Comparison of ENCODE assay signal across 38 cellular contexts in the genomic region with DNA sequence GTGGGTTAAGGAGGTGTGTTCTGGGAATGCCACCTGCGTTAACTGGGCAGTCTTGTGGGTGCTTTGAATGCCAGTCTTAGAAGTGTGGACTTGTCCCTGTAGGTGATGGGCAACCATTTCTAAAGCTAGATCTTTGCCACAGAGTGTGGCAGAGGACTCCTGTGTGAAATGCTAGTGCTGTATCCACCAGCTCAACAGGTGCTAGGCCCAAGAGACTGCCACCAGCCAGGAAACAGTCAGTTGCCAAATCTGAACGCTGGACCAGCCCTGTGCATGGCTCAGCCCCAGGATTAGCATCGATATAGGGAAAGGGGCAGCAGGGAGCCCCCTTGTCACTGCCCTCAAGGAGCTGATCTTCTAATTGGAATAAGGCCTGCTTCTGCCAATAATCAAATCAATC. TPM values are rescaled to one million over a fixed set of nuclear protein-coding genes. Genes with fewer than 3 reads are reported as not detected.
"Had no signal": no experiment of that assay in that cellular context is flagged by ENCODE, and none has a peak within 500 bp of the region (broad histone marks: within the 10 kb centered on the region; RNA-seq: fewer than 3 reads in every experiment).

No MANE protein-coding gene starts in this region.

- H3K27ac ChIP-seq: ascending aorta, cardiac muscle cell, VCaP had no signal

- DNase-seq: activated CD4-positive, alpha-beta memory T cell treated with anti-CD3 and anti-CD28 coated beads, Interleukin-2, amount 10 ng/mL, durations not matched to agents 7 days and 5 days; activated CD4-positive, alpha-beta T cell treated with anti-CD3 and anti-CD28 coated beads for 1 hour; activated CD4-positive, alpha-beta T cell treated with anti-CD3 and anti-CD28 coated beads for 36 hours; activated CD4-positive, alpha-beta T cell treated with anti-CD3 and anti-CD28 coated beads for 48 hours; activated CD4-positive, alpha-beta T cell treated with anti-CD3 and anti-CD28 coated beads, Interleukin-2, amount 10 ng/mL, durations not matched to agents 7 days and 5 days; activated CD4-positive, alpha-beta T cell treated with anti-CD3 and anti-CD28 coated beads, Interleukin-2, amount 50 U/mL, for 48 hours; activated CD4-positive, CD25-positive, alpha-beta regulatory T cell; activated CD8-positive, alpha-beta memory T cell treated with anti-CD3 and anti-CD28 coated beads for 24 hours; activated CD8-positive, alpha-beta memory T cell treated with anti-CD3 and anti-CD28 coated beads, Interleukin-2, amount 10 ng/mL, durations not matched to agents 7 days and 5 days; activated CD8-positive, alpha-beta memory T cell treated with anti-CD3 and anti-CD28 coated beads, Interleukin-2, amount 50 U/mL, for 48 hours; activated CD8-positive, alpha-beta T cell treated with anti-CD3 and anti-CD28 coated beads, Interleukin-2, amount 10 ng/mL, durations not matched to agents 7 days and 5 days; activated effector memory CD4-positive, alpha-beta T cell treated with Interleukin-2 at 50 U/mL for 16 hours; activated gamma-delta T cell; activated naive CD4-positive, alpha-beta T cell treated with anti-CD3 and anti-CD28 coated beads, Interleukin-2, amount 10 ng/mL, durations not matched to agents 7 days and 5 days; activated naive CD4-positive, alpha-beta T cell treated with Interleukin-2 at 50 U/mL for 16 hours; activated naive CD8-positive, alpha-beta T cell treated with anti-CD3 and anti-CD28 coated beads, Interleukin-2, amount 10 ng/mL, durations not matched to agents 7 days and 5 days; activated naive CD8-positive, alpha-beta T cell treated with anti-CD3 and anti-CD28 coated beads, Interleukin-2, amount 50 U/mL, for 24 hours; activated T-cell treated with anti-CD3 and anti-CD28 coated beads, Interleukin-2, amount 50 U/mL, for 24 hours; activated T-cell treated with anti-CD3 and anti-CD28 coated beads, Interleukin-2, amount 50 U/mL, for 48 hours; amygdala; anterior cingulate cortex; caudate nucleus; cerebellar nuclear complex; T-helper 1 cell; T-helper 2 cell; T-helper 9 cell had no signal

- H3K4me3 Mint-ChIP-seq: activated CD4-positive, alpha-beta memory T cell treated with anti-CD3 and anti-CD28 coated beads, Interleukin-2, amount 10 ng/mL, durations not matched to agents 7 days and 5 days; activated CD4-positive, alpha-beta T cell treated with anti-CD3 and anti-CD28 coated beads for 36 hours; activated CD4-positive, alpha-beta T cell treated with anti-CD3 and anti-CD28 coated beads, Interleukin-2, amount 10 ng/mL, durations not matched to agents 7 days and 5 days; activated CD8-positive, alpha-beta memory T cell treated with anti-CD3 and anti-CD28 coated beads, Interleukin-2, amount 10 ng/mL, durations not matched to agents 7 days and 5 days; activated CD8-positive, alpha-beta T cell treated with anti-CD3 and anti-CD28 coated beads, Interleukin-2, amount 10 ng/mL, durations not matched to agents 7 days and 5 days; activated naive CD4-positive, alpha-beta T cell treated with anti-CD3 and anti-CD28 coated beads, Interleukin-2, amount 10 ng/mL, durations not matched to agents 7 days and 5 days; activated naive CD4-positive, alpha-beta T cell treated with anti-CD3 and anti-CD28 coated beads, Interleukin-2, amount 50 U/mL, for 24 hours; activated naive CD8-positive, alpha-beta T cell; activated naive CD8-positive, alpha-beta T cell treated with anti-CD3 and anti-CD28 coated beads, Interleukin-2, amount 10 ng/mL, durations not matched to agents 7 days and 5 days; activated naive CD8-positive, alpha-beta T cell treated with anti-CD3 and anti-CD28 coated beads, Interleukin-2, amount 50 U/mL, for 24 hours; activated T-cell treated with anti-CD3 and anti-CD28 coated beads, Interleukin-2, amount 50 U/mL, for 24 hours; brain; central memory CD8-positive, alpha-beta T cell; T-helper 1 cell treated with Interleukin-12 subunit alpha and Interleukin-12 subunit beta and Interleukin-4 antibody, amounts not matched to agents 30 μg/mL and 1 μg/mL, for 36 hours; T-helper 2 cell treated with Interferon-gamma antibody and Interleukin-4, amounts not matched to agents 5 μg/mL and 100 μg/mL, for 36 hours had no signal

- H3K4me1 ChIP-seq: ascending aorta had no signal

- H3K4me3 ChIP-seq: ascending aorta, cardiac muscle cell had no signal

- H3K36me3 Mint-ChIP-seq: activated CD8-positive, alpha-beta memory T cell treated with anti-CD3 and anti-CD28 coated beads, Interleukin-2, amount 10 ng/mL, durations not matched to agents 7 days and 5 days; activated naive CD4-positive, alpha-beta T cell treated with anti-CD3 and anti-CD28 coated beads, Interleukin-2, amount 10 ng/mL, durations not matched to agents 7 days and 5 days; activated naive CD4-positive, alpha-beta T cell treated with anti-CD3 and anti-CD28 coated beads, Interleukin-2, amount 50 U/mL, for 24 hours; activated naive CD8-positive, alpha-beta T cell; activated naive CD8-positive, alpha-beta T cell treated with anti-CD3 and anti-CD28 coated beads, Interleukin-2, amount 10 ng/mL, durations not matched to agents 7 days and 5 days; brain had no signal

- H3K36me3 ChIP-seq: ascending aorta, cardiac muscle cell had no signal

- ATAC-seq: activated CD4-positive, alpha-beta T cell treated with anti-CD3 and anti-CD28 coated beads for 36 hours; activated CD4-positive, CD25-positive, alpha-beta regulatory T cell treated with anti-CD3 and anti-CD28 coated beads, Interleukin-2, amount 50 U/mL, for 24 hours; activated CD8-positive, alpha-beta memory T cell treated with anti-CD3 and anti-CD28 coated beads, Interleukin-2, amount 10 ng/mL, durations not matched to agents 7 days and 5 days; activated CD8-positive, alpha-beta T cell treated with anti-CD3 and anti-CD28 coated beads, Interleukin-2, amount 10 ng/mL, durations not matched to agents 7 days and 5 days; activated naive CD8-positive, alpha-beta T cell treated with anti-CD3 and anti-CD28 coated beads, Interleukin-2, amount 50 U/mL, for 24 hours had no signal

- H3K9me3 ChIP-seq: ascending aorta had no signal

- H3K27me3 ChIP-seq: ascending aorta had no signal

- H3K27ac Mint-ChIP-seq: activated CD4-positive, alpha-beta memory T cell treated with anti-CD3 and anti-CD28 coated beads, Interleukin-2, amount 10 ng/mL, durations not matched to agents 7 days and 5 days; activated CD4-positive, alpha-beta T cell treated with anti-CD3 and anti-CD28 coated beads for 36 hours; activated CD4-positive, alpha-beta T cell treated with anti-CD3 and anti-CD28 coated beads, Interleukin-2, amount 10 ng/mL, durations not matched to agents 7 days and 5 days; activated CD8-positive, alpha-beta memory T cell treated with anti-CD3 and anti-CD28 coated beads, Interleukin-2, amount 10 ng/mL, durations not matched to agents 7 days and 5 days; activated CD8-positive, alpha-beta T cell treated with anti-CD3 and anti-CD28 coated beads, Interleukin-2, amount 10 ng/mL, durations not matched to agents 7 days and 5 days; activated naive CD4-positive, alpha-beta T cell treated with anti-CD3 and anti-CD28 coated beads, Interleukin-2, amount 10 ng/mL, durations not matched to agents 7 days and 5 days; activated naive CD4-positive, alpha-beta T cell treated with anti-CD3 and anti-CD28 coated beads, Interleukin-2, amount 50 U/mL, for 24 hours; activated naive CD8-positive, alpha-beta T cell; activated naive CD8-positive, alpha-beta T cell treated with anti-CD3 and anti-CD28 coated beads, Interleukin-2, amount 10 ng/mL, durations not matched to agents 7 days and 5 days; activated naive CD8-positive, alpha-beta T cell treated with anti-CD3 and anti-CD28 coated beads, Interleukin-2, amount 50 U/mL, for 24 hours; activated T-cell treated with anti-CD3 and anti-CD28 coated beads, Interleukin-2, amount 50 U/mL, for 24 hours; activated T-helper 2 cell treated with anti-CD3 and anti-CD28 coated beads, Interferon-gamma antibody, Interleukin-2, Interleukin-4, amounts not matched to agents 10 μg/mL and 5 μg/mL and 100 μg/mL, durations not matched to agents 14 hours and 24 hours and 36 hours; brain; T-helper 1 cell treated with Interleukin-12 subunit alpha and Interleukin-12 subunit beta and Interleukin-4 antibody, amounts not matched to agents 30 μg/mL and 1 μg/mL, for 36 hours; T-helper 2 cell treated with Interferon-gamma antibody and Interleukin-4, amounts not matched to agents 5 μg/mL and 100 μg/mL, for 36 hours had no signal

- H3K9me3 Mint-ChIP-seq: activated CD4-positive, alpha-beta memory T cell treated with anti-CD3 and anti-CD28 coated beads, Interleukin-2, amount 10 ng/mL, durations not matched to agents 7 days and 5 days; activated CD4-positive, alpha-beta T cell treated with anti-CD3 and anti-CD28 coated beads, Interleukin-2, amount 10 ng/mL, durations not matched to agents 7 days and 5 days; activated naive CD4-positive, alpha-beta T cell treated with anti-CD3 and anti-CD28 coated beads, Interleukin-2, amount 10 ng/mL, durations not matched to agents 7 days and 5 days; activated naive CD4-positive, alpha-beta T cell treated with anti-CD3 and anti-CD28 coated beads, Interleukin-2, amount 50 U/mL, for 24 hours; activated naive CD8-positive, alpha-beta T cell treated with anti-CD3 and anti-CD28 coated beads, Interleukin-2, amount 10 ng/mL, durations not matched to agents 7 days and 5 days; activated naive CD8-positive, alpha-beta T cell treated with anti-CD3 and anti-CD28 coated beads, Interleukin-2, amount 50 U/mL, for 24 hours; activated T-cell treated with anti-CD3 and anti-CD28 coated beads, Interleukin-2, amount 50 U/mL, for 24 hours; activated T-helper 2 cell treated with anti-CD3 and anti-CD28 coated beads, Interferon-gamma antibody, Interleukin-2, Interleukin-4, amounts not matched to agents 10 μg/mL and 5 μg/mL and 100 μg/mL, durations not matched to agents 14 hours and 24 hours and 36 hours; central memory CD8-positive, alpha-beta T cell; T-helper 1 cell treated with Interleukin-12 subunit alpha and Interleukin-12 subunit beta and Interleukin-4 antibody, amounts not matched to agents 30 μg/mL and 1 μg/mL, for 36 hours; T-helper 2 cell treated with Interferon-gamma antibody and Interleukin-4, amounts not matched to agents 5 μg/mL and 100 μg/mL, for 36 hours had no signal

RNA-seq across cellular contexts. Expression of a gene that starts 35.3 kb away (rescaled TPM):
- total RNA-seq: bronchial epithelial cell had no signal
